Comparison of ENCODE assay signal across 1 cellular context in the genomic region with DNA sequence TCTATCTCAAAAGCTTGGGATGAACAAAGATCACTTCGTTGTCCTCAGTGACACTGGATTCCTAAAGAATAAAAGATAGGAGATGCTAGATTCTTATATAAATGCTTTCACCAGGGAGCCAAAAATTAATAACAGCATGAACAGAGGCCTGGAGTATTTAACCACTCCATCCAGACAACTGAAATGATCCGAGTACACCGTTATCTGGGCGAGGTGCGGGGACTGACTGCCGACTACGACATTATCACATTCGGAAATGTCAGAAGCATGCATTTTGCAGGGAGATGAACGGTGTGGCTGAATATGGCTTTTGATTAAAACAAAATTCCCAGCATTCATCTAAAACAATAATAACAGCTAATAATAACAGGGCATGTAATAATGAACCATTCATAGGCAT.
TF ChIP-seq lines count a peak whose summit lies in the region.

No MANE protein-coding gene starts in this region.

TF ChIP-seq in GM23338, 12 proteins besides CTCF, POLR2A, EP300 and RAD21 (continued from another document):
- TF ChIP-seq, protein P1, sequence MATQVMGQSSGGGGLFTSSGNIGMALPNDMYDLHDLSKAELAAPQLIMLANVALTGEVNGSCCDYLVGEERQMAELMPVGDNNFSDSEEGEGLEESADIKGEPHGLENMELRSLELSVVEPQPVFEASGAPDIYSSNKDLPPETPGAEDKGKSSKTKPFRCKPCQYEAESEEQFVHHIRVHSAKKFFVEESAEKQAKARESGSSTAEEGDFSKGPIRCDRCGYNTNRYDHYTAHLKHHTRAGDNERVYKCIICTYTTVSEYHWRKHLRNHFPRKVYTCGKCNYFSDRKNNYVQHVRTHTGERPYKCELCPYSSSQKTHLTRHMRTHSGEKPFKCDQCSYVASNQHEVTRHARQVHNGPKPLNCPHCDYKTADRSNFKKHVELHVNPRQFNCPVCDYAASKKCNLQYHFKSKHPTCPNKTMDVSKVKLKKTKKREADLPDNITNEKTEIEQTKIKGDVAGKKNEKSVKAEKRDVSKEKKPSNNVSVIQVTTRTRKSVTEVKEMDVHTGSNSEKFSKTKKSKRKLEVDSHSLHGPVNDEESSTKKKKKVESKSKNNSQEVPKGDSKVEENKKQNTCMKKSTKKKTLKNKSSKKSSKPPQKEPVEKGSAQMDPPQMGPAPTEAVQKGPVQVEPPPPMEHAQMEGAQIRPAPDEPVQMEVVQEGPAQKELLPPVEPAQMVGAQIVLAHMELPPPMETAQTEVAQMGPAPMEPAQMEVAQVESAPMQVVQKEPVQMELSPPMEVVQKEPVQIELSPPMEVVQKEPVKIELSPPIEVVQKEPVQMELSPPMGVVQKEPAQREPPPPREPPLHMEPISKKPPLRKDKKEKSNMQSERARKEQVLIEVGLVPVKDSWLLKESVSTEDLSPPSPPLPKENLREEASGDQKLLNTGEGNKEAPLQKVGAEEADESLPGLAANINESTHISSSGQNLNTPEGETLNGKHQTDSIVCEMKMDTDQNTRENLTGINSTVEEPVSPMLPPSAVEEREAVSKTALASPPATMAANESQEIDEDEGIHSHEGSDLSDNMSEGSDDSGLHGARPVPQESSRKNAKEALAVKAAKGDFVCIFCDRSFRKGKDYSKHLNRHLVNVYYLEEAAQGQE (IDR thresholded peaks at IDR 0.05; ENCODE audit: unreplicated experiment), result no peak
- no peak for TF ChIP-seq JUNB (IDR thresholded peaks at IDR 0.05; ENCODE audit: unreplicated experiment)
